Comparison of ENCODE assay signal across 1 cellular context in genomic region chrX:2549874-2550273, GRCh38.
TF ChIP-seq lines count a peak whose summit lies in the region.

No MANE protein-coding gene starts in this region.

TF ChIP-seq in GM23338, 12 proteins besides CTCF, POLR2A, EP300 and RAD21 (continued from another document):
- TF ChIP-seq ZNF462 (CRISPR knock-in tag; IDR thresholded peaks at IDR 0.05): no peak
- no peak for TF ChIP-seq STAT1 (IDR thresholded peaks at IDR 0.05; ENCODE audit: unreplicated experiment)
- TF ChIP-seq EZH2 (IDR thresholded peaks at IDR 0.05; ENCODE audit: low read depth, unreplicated experiment): no peak
- TF ChIP-seq POLR2AphosphoS5 (IDR thresholded peaks at IDR 0.05; ENCODE audit: low read depth): no peak
- TF ChIP-seq CREB1 (CRISPR knock-in tag; IDR thresholded peaks at IDR 0.05; ENCODE audit: low read depth): no peak
